ENCODE assay signal across 29 cellular contexts in the genomic region with DNA sequence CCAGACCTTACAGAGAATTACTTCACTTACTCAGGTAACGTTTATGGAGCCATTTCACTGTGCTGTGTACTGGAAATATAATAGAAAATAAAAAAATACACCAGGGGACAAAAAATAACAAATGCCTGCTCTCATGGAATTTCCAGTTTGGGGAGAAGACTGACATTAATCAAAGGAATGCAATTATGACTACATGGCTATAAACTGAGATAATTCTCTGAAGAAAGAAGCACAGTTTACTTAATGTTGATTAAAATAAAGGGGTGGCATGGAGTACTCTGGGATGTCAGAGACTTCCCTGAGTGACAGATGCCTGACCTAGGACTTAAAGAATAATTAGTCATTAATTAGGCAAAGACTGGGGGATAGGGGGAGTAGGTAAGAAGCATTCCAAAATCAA. TPM values are rescaled to one million over a fixed set of nuclear protein-coding genes. Genes with fewer than 3 reads are reported as not detected.
A peak's percentile ranks its signal among the peaks of the same experiment; 100 is the strongest.
DNase-seq lines count a peak whose midpoint lies in the region; ATAC-seq and TF ChIP-seq lines count a peak whose summit lies in the region.
"Had no signal": no experiment of that assay in that cellular context is flagged by ENCODE, and none has a peak within 500 bp of the region (broad histone marks: within the 10 kb centered on the region; RNA-seq: fewer than 3 reads in every experiment).

No MANE protein-coding gene starts in this region.

- no peak for DNase-seq in SK-N-SH
- no peak for DNase-seq in WTC11 (ENCODE audit: low spot score)
- DNase-seq in naive B cell: no peak
- DNase-seq in posterior vena cava (ENCODE audit: low spot score): no peak
- DNase-seq in NK-92 (lab: John Stamatoyannopoulos, UW; ENCODE audit: unreplicated experiment): no peak
- no peak for DNase-seq in NCI-H2171 (lab: John Stamatoyannopoulos, UW)
- DNase-seq: 8988T; CD4-positive, alpha-beta T cell; COR-L47; DMS53; GDM1; GM23248; H7; HFFc6; KBM-7; MG63; NCI-H1105 treated with DMSO at 0.1 percent for 48 hours; NCI-H1694; NCI-H2081; NCI-H2171 treated with DMSO at 0.1 percent for 48 hours; NCI-H345; NCI-H510A treated with DMSO at 0.1 percent for 48 hours; PC-9; SJCRH30 had no signal

- H3K79me2 ChIP-seq in SK-N-SH (ENCODE audit: insufficient read depth): peaks cover 78% of the 10 kb centered on the region

- POLR2A ChIA-PET in SK-N-SH (lab: Yijun Ruan, JAX) (no interaction called here), WTC11 (lab: Charles Lee) (no interaction called here)

- H4K20me1 ChIP-seq in SK-N-SH (ENCODE audit: insufficient read depth): 0 out of 2 replicates have a peak, but pooled peaks cover 3% of the 10 kb centered on the region
- H4K20me1 ChIP-seq: BLaER1 treated with 17β-estradiol and CSF1 and Interleukin-3, amounts not matched to agents 10 nM and 100 nM had no signal

- no peaks in the 10 kb centered on the region for H3K9me3 Mint-ChIP-seq in WTC11
- no peaks in the 10 kb centered on the region for H3K9me3 Mint-ChIP-seq in naive B cell
- H3K9me3 Mint-ChIP-seq in stimulated activated memory B cell treated with anti-CD40 and anti-IgM and Interleukin-4, amounts not matched to agents 10 μg/mL and 1 μg/mL and 100 μg/mL, for 72 hours: peaks cover 5% of the 10 kb centered on the region
- H3K9me3 Mint-ChIP-seq: CD4-positive, alpha-beta T cell; HFFc6 had no signal

- no peak overlapping the region for H3K9ac ChIP-seq in SK-N-SH
- H3K9ac ChIP-seq: BLaER1 treated with 17β-estradiol and CSF1 and Interleukin-3, amounts not matched to agents 10 nM and 100 nM; GM23248 had no signal

- no peak for TF ChIP-seq EP300 in SK-N-SH (IDR thresholded peaks at IDR 0.05; ENCODE audit: borderline replicate concordance in 1 of 2, low read depth in 1 of 2, low read length in 1 of 2)

- 0 out of 4 replicates have a peak overlapping the region, but pooled peaks of 1 of the 2 experiments have one; percentile 7 for H3K27ac ChIP-seq in SK-N-SH (ENCODE audit: low read depth in 2 of 2, low read length in 1 of 2)
- H3K27ac ChIP-seq: BLaER1 treated with 17β-estradiol and CSF1 and Interleukin-3, amounts not matched to agents 10 nM and 100 nM; GM23248; PC-9; SJCRH30 had no signal

- TF ChIP-seq CTCF in SK-N-SH (IDR thresholded peaks at IDR 0.05) (no peak), WTC11 (IDR thresholded peaks at IDR 0.05) (no peak)

- no peaks in the 10 kb centered on the region for H3F3A ChIP-seq in SK-N-SH (replicated peaks; ENCODE audit: insufficient read depth)

- ATAC-seq in SK-N-SH treated with all-trans-retinoic acid at 6 μM for 48 hours (no peak), WTC11 (no peak), naive B cell (ENCODE audit: low read depth in 2 of 2) (no peak)
- no peak for ATAC-seq in stimulated activated memory B cell treated with anti-CD40 and anti-IgM and Interleukin-4, amounts not matched to agents 10 μg/mL and 1 μg/mL and 100 μg/mL, for 72 hours
- ATAC-seq: GM12878, Right ventricle myocardium inferior had no signal

- WGBS in SK-N-SH (ENCODE audit: low lambda C conversion rate): 79% methylated on average over 1 of the region's 1 CpG

- TF ChIP-seq RAD21 in SK-N-SH (IDR thresholded peaks at IDR 0.05; ENCODE audit: low read length): no peak

- no peak overlapping the region for H3K4me2 ChIP-seq in SK-N-SH
- H3K4me2 ChIP-seq: BLaER1 treated with 17β-estradiol and CSF1 and Interleukin-3, amounts not matched to agents 10 nM and 100 nM; PC-9 had no signal

- H3K27ac Mint-ChIP-seq in WTC11: peak overlapping the region; percentile 10; the same call in 1 of the 2 replicates
- H3K27ac Mint-ChIP-seq in naive B cell: peak overlapping the region in 5 of 6 donors; percentile 1 to 61 (median 21)
- peak overlapping the region; percentile 18 for H3K27ac Mint-ChIP-seq in stimulated activated memory B cell treated with anti-CD40 and anti-IgM and Interleukin-4, amounts not matched to agents 10 μg/mL and 1 μg/mL and 100 μg/mL, for 72 hours
- H3K27ac Mint-ChIP-seq: CD4-positive, alpha-beta T cell; HFFc6 had no signal

- no peak overlapping the region for H3K4me3 Mint-ChIP-seq in WTC11
- H3K4me3 Mint-ChIP-seq in naive B cell: peak overlapping the region in 1 of 8 donors; percentile 28
- H3K4me3 Mint-ChIP-seq in stimulated activated memory B cell treated with anti-CD40 and anti-IgM and Interleukin-4, amounts not matched to agents 10 μg/mL and 1 μg/mL and 100 μg/mL, for 72 hours: no peak overlapping the region
- H3K4me3 Mint-ChIP-seq: CD4-positive, alpha-beta T cell; HFFc6 had no signal

- no peaks in the 10 kb centered on the region for H3K36me3 Mint-ChIP-seq in WTC11
- peaks cover 11 to 13% of the 10 kb centered on the region in 2 donors for H3K36me3 Mint-ChIP-seq in naive B cell
- peaks cover 28% of the 10 kb centered on the region for H3K36me3 Mint-ChIP-seq in stimulated activated memory B cell treated with anti-CD40 and anti-IgM and Interleukin-4, amounts not matched to agents 10 μg/mL and 1 μg/mL and 100 μg/mL, for 72 hours

- no peaks in the 10 kb centered on the region for H3K9me3 ChIP-seq in SK-N-SH
- H3K9me3 ChIP-seq: MG63, SJCRH30 had no signal

- H3K27me3 Mint-ChIP-seq in WTC11 (ENCODE audit: low read depth) (no peaks in the 10 kb centered on the region), naive B cell (no peaks in the 10 kb centered on the region)
- no peaks in the 10 kb centered on the region for H3K27me3 Mint-ChIP-seq in stimulated activated memory B cell treated with anti-CD40 and anti-IgM and Interleukin-4, amounts not matched to agents 10 μg/mL and 1 μg/mL and 100 μg/mL, for 72 hours

- intact Hi-C loops in posterior vena cava (cut with DNase I): loop anchor here in 1 of 2 donors (10.0 kb wide), 1 partner anchor 1583 kb away; no protein-coding TSS in a partner anchor

- H3K4me1 Mint-ChIP-seq in WTC11: peaks cover 52% of the 10 kb centered on the region
- peaks cover 47 to 59% (median 54%) of the 10 kb centered on the region in 3 donors for H3K4me1 Mint-ChIP-seq in naive B cell
- peaks cover 76% of the 10 kb centered on the region for H3K4me1 Mint-ChIP-seq in stimulated activated memory B cell treated with anti-CD40 and anti-IgM and Interleukin-4, amounts not matched to agents 10 μg/mL and 1 μg/mL and 100 μg/mL, for 72 hours

- CTCF ChIA-PET in SK-N-SH (lab: Yijun Ruan, JAX): no interaction called here
- CTCF ChIA-PET in WTC11 (lab: Charles Lee): no interaction called here

- H2AFZ ChIP-seq in SK-N-SH (ENCODE audit: low read depth): no peak overlapping the region
- H2AFZ ChIP-seq: GM23248, PC-9 had no signal

- no peaks in the 10 kb centered on the region for H3K36me3 ChIP-seq in SK-N-SH (replicated peaks in 1 of 2; ENCODE audit: control insufficient read depth in 1 of 2, insufficient read depth in 2 of 2, low read length in 1 of 2)
- H3K36me3 ChIP-seq: MG63, SJCRH30 had no signal

- H3K4me3 ChIP-seq in SK-N-SH (ENCODE audit: low read depth in 2 of 2, low read length in 1 of 2): no peak overlapping the region
- H3K4me3 ChIP-seq: BLaER1 treated with 17β-estradiol and CSF1 and Interleukin-3, amounts not matched to agents 10 nM and 100 nM; GM12878; GM23248; MG63; PC-9; SJCRH30 had no signal

- H3K9me2 ChIP-seq in SK-N-SH: no peaks in the 10 kb centered on the region

- peaks cover 0 to 10% of the 10 kb centered on the region in 2 experiments; a peak in 1 of 4 replicates for H3K4me1 ChIP-seq in SK-N-SH (ENCODE audit: control insufficient read depth in 1 of 2, insufficient read depth in 2 of 2, low read depth in 1 of 2, low read length in 1 of 2)
- H3K4me1 ChIP-seq: BLaER1 treated with 17β-estradiol and CSF1 and Interleukin-3, amounts not matched to agents 10 nM and 100 nM; SJCRH30 had no signal

- no peaks in the 10 kb centered on the region for H3K27me3 ChIP-seq in SK-N-SH (ENCODE audit: insufficient read depth)
- H3K27me3 ChIP-seq: BLaER1 treated with 17β-estradiol and CSF1 and Interleukin-3, amounts not matched to agents 10 nM and 100 nM; MG63; SJCRH30 had no signal

TF ChIP-seq in SK-N-SH treated with all-trans-retinoic acid at 6 μM for 48 hours, 23 proteins besides CTCF, POLR2A, EP300 and RAD21:
- TF ChIP-seq ISL1 (CRISPR knock-in tag; IDR thresholded peaks at IDR 0.05) (peak; percentile 50), BACH2 (CRISPR knock-in tag; IDR thresholded peaks at IDR 0.05; ENCODE audit: borderline replicate concordance) (no peak)

TF ChIP-seq in SK-N-SH, 30 proteins besides CTCF, POLR2A, EP300 and RAD21 (continues in another document):
- TF ChIP-seq NRF1 (IDR thresholded peaks at IDR 0.05; ENCODE audit: low read depth, low read length) (no peak), RCOR1 (IDR thresholded peaks at IDR 0.05; ENCODE audit: low read length) (no peak), CHD2 (IDR thresholded peaks at IDR 0.05; ENCODE audit: low read length, partially characterized antibody) (no peak), GABPA (IDR thresholded peaks at IDR 0.05; ENCODE audit: low read depth) (no peak), FOSL2 (IDR thresholded peaks at IDR 0.05; ENCODE audit: borderline replicate concordance, low read depth) (no peak)
- TF ChIP-seq, protein P1, sequence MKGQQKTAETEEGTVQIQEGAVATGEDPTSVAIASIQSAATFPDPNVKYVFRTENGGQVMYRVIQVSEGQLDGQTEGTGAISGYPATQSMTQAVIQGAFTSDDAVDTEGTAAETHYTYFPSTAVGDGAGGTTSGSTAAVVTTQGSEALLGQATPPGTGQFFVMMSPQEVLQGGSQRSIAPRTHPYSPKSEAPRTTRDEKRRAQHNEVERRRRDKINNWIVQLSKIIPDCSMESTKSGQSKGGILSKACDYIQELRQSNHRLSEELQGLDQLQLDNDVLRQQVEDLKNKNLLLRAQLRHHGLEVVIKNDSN (IDR thresholded peaks at IDR 0.05; ENCODE audit: borderline replicate concordance, low read depth): no peak

TF ChIP-seq in WTC11, 78 proteins besides CTCF, POLR2A, EP300 and RAD21 (continues in another document):
- no peak for TF ChIP-seq ZNF138 (CRISPR knock-in tag; conservative IDR thresholded peaks at IDR 0.05)
- TF ChIP-seq ZNF416 (CRISPR knock-in tag; IDR thresholded peaks at IDR 0.05): no peak
- TF ChIP-seq, protein P2, sequence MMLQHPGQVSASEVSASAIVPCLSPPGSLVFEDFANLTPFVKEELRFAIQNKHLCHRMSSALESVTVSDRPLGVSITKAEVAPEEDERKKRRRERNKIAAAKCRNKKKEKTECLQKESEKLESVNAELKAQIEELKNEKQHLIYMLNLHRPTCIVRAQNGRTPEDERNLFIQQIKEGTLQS (CRISPR knock-in tag; conservative IDR thresholded peaks at IDR 0.05): no peak
- TF ChIP-seq ZNF121 (CRISPR knock-in tag; IDR thresholded peaks at IDR 0.05): no peak
- TF ChIP-seq MXD4 (CRISPR knock-in tag; IDR thresholded peaks at IDR 0.05; ENCODE audit: borderline replicate concordance): no peak
- TF ChIP-seq ZNF671 (CRISPR knock-in tag; IDR thresholded peaks at IDR 0.05): no peak

RNA-seq across cellular contexts. Expression of a gene that starts 59.0 kb away (rescaled TPM):
- polyA plus RNA-seq in SK-N-SH (2012; rRNA removed) (5.3 and 9.0 TPM in 2 replicates), naive B cell (ENCODE audit: low read depth in 6 of 6) (10 to 100 TPM; 13.4 to 41.8 (median 30.5) TPM)
- polyA plus RNA-seq in SK-N-SH (2012; cell fraction: cytosol; rRNA removed): 7.7 and 8.5 TPM in 2 replicates
- polyA plus RNA-seq in SK-N-SH (2012; cell fraction: nucleus; rRNA removed): 4.4 and 8.2 TPM in 2 replicates
- total RNA-seq in WTC11 (2021) (12.7 to 15.2 TPM (median 13.8 TPM) in 3 replicates), posterior vena cava (10 to 100 TPM; 13.1 to 19.7 TPM)
